1 cellular context compared by ENCODE assay signal in genomic region chr6:24755284-24755683, GRCh38.
A peak's percentile ranks its signal among the peaks of the same experiment; 100 is the strongest.
TF ChIP-seq lines count a peak whose summit lies in the region.

No MANE protein-coding gene starts in this region.

TF ChIP-seq in K562, 482 proteins besides CTCF, POLR2A, EP300 and RAD21 (continues in another document):
- TF ChIP-seq VEZF1 (CRISPR knock-in tag; IDR thresholded peaks at IDR 0.05), result peak; percentile 36
- 0 out of 4 replicates have a peak, but pooled peaks of 1 of the 2 experiments have one; percentile 45 for TF ChIP-seq RCOR1 (IDR thresholded peaks at IDR 0.05; ENCODE audit: borderline replicate concordance in 1 of 2, low read depth in 2 of 2, low read length in 2 of 2)
- TF ChIP-seq TRIM24 (IDR thresholded peaks at IDR 0.05), result peak; percentile 59 to 68; a peak in 3 of 4 replicates
- TF ChIP-seq C11orf30 (IDR thresholded peaks at IDR 0.05; ENCODE audit: low read depth), result peak; percentile 90
- TF ChIP-seq ERF (CRISPR knock-in tag; IDR thresholded peaks at IDR 0.05), result no peak
- no peak for TF ChIP-seq RERE (CRISPR knock-in tag; IDR thresholded peaks at IDR 0.05; ENCODE audit: borderline replicate concordance)
- TF ChIP-seq ZBTB11 (CRISPR knock-in tag; IDR thresholded peaks at IDR 0.05), result 0 out of 6 replicates have a peak, but pooled peaks of 1 of the 3 experiments have one; percentile 23
- TF ChIP-seq GTF2E2 (tag; IDR thresholded peaks at IDR 0.05), result 0 out of 2 replicates have a peak, but pooled peaks have one; percentile 22
- TF ChIP-seq MYNN (IDR thresholded peaks at IDR 0.05), result no peak
- TF ChIP-seq MYNN (CRISPR knock-in tag; IDR thresholded peaks at IDR 0.05), result no peak
- TF ChIP-seq ZNF766 (CRISPR knock-in tag; conservative IDR thresholded peaks at IDR 0.05), result 0 out of 2 replicates have a peak, but pooled peaks have one; percentile 12
- no peak for TF ChIP-seq NCOA1 (IDR thresholded peaks at IDR 0.05; ENCODE audit: low read depth)
- peak; percentile 92 for TF ChIP-seq FOXJ2 (tag; IDR thresholded peaks at IDR 0.05)
- no peak for TF ChIP-seq ZNF165 (CRISPR knock-in tag; IDR thresholded peaks at IDR 0.05; ENCODE audit: borderline replicate concordance)
- peak; percentile 94 for TF ChIP-seq ZNF316 (IDR thresholded peaks at IDR 0.05)
- no peak for TF ChIP-seq ZNF347 (CRISPR knock-in tag; IDR thresholded peaks at IDR 0.05; ENCODE audit: low read depth)
- peak; percentile 62; the same call in 1 of the 2 replicates for TF ChIP-seq SMARCA4 (IDR thresholded peaks at IDR 0.05)
- TF ChIP-seq MAFF (IDR thresholded peaks at IDR 0.05; ENCODE audit: low read length), result peak; percentile 96
- no peak for TF ChIP-seq ZNF740 (CRISPR knock-in tag; IDR thresholded peaks at IDR 0.05)
- peak in 1 of 2 experiments; percentile 22; a peak in 1 of 4 replicates for TF ChIP-seq ZNF740 (tag; IDR thresholded peaks at IDR 0.05)
- TF ChIP-seq ZNF592 (IDR thresholded peaks at IDR 0.05), result peak; percentile 43; the same call in 1 of the 2 replicates
- peak; percentile 58 for TF ChIP-seq FOSL1 (tag; conservative IDR thresholded peaks at IDR 0.05)
- TF ChIP-seq PURB (CRISPR knock-in tag; IDR thresholded peaks at IDR 0.05; ENCODE audit: low read depth), result no peak
- peak; percentile 31; the same call in 1 of the 2 replicates for TF ChIP-seq JUND (IDR thresholded peaks at IDR 0.05; ENCODE audit: borderline replicate concordance, low read depth, low read length)
- peak; percentile 32; the same call in 1 of the 3 replicates for TF ChIP-seq JUND (tag; IDR thresholded peaks at IDR 0.05; ENCODE audit: borderline replicate concordance, low read depth, low read length)
- TF ChIP-seq CHD4 (IDR thresholded peaks at IDR 0.05; ENCODE audit: insufficient read depth, insufficient replicate concordance, low read depth, low read length, poor library complexity, severe bottlenecking), result no peak
- TF ChIP-seq MXD1 (CRISPR knock-in tag; IDR thresholded peaks at IDR 0.05; ENCODE audit: borderline replicate concordance, poor library complexity, severe bottlenecking), result no peak
- peak; percentile 98 for TF ChIP-seq NFE2 (IDR thresholded peaks at IDR 0.05; ENCODE audit: low read depth)
- peak; percentile 92 for TF ChIP-seq MAFK (IDR thresholded peaks at IDR 0.05; ENCODE audit: low read length)
- no peak for TF ChIP-seq ILF3 (IDR thresholded peaks at IDR 0.05; ENCODE audit: borderline replicate concordance)
- TF ChIP-seq ARID1B (IDR thresholded peaks at IDR 0.05), result peak; percentile 51
- TF ChIP-seq SMARCC2 (IDR thresholded peaks at IDR 0.05; ENCODE audit: low read depth), result 0 out of 2 replicates have a peak, but pooled peaks have one; percentile 26
- TF ChIP-seq RNF2 (IDR thresholded peaks at IDR 0.05), result no peak
- TF ChIP-seq STAG1 (CRISPR knock-in tag; IDR thresholded peaks at IDR 0.05; ENCODE audit: borderline replicate concordance), result no peak
- TF ChIP-seq BACH1 (tag; IDR thresholded peaks at IDR 0.05), result peak; percentile 95
- TF ChIP-seq MAFG (tag; conservative IDR thresholded peaks at IDR 0.05), result peak; percentile 99
- TF ChIP-seq NFE2L1 (tag; IDR thresholded peaks at IDR 0.05; ENCODE audit: borderline replicate concordance, low read depth), result peak; percentile 94
- no peak for TF ChIP-seq RREB1 (CRISPR knock-in tag; IDR thresholded peaks at IDR 0.05)
- peak; percentile 78 for TF ChIP-seq RFX1 (IDR thresholded peaks at IDR 0.05)
- 0 out of 4 replicates have a peak, but pooled peaks of 1 of the 2 experiments have one; percentile 31 for TF ChIP-seq TEAD1 (CRISPR knock-in tag; IDR thresholded peaks at IDR 0.05)
- peak; percentile 63; the same call in 1 of the 2 replicates for TF ChIP-seq ZNF644 (tag; IDR thresholded peaks at IDR 0.05; ENCODE audit: low read depth)
